Comparison of ENCODE assay signal across 15 cellular contexts in genomic region chr5:69432412-69433206, GRCh38. TPM values are rescaled to one million over a fixed set of nuclear protein-coding genes. Genes with fewer than 3 reads are reported as not detected.
DNase-seq lines count a peak whose midpoint lies in the region; ATAC-seq, FAIRE-seq and TF ChIP-seq lines count a peak whose summit lies in the region.
"Had no signal": no experiment of that assay in that cellular context is flagged by ENCODE, and none has a peak within 500 bp of the region (broad histone marks: within the 10 kb centered on the region; RNA-seq: fewer than 3 reads in every experiment).

No MANE protein-coding gene starts in this region.

- ATAC-seq in GM19397 (IDR thresholded peaks at IDR 0.05; ENCODE audit: unreplicated experiment) (peak; percentile 53), HG02852 (IDR thresholded peaks at IDR 0.05; ENCODE audit: unreplicated experiment) (peak; percentile 70)
- ATAC-seq: SK-N-SH treated with all-trans-retinoic acid at 6 μM for 48 hours had no signal

- H3K4me1 Mint-ChIP-seq in endothelial cell (ENCODE audit: unreplicated experiment) = peaks cover 5% of the 10 kb centered on the region
- H3K4me1 Mint-ChIP-seq: activated CD4-positive, alpha-beta T cell treated with anti-CD3 and anti-CD28 coated beads, Interleukin-2, amount 10 ng/mL, durations not matched to agents 7 days and 5 days; CD4-positive, CD25-positive, alpha-beta regulatory T cell had no signal

- no peak for FAIRE-seq in H54 (lab: Jason Lieb, UNC)

- no peak overlapping the region for H3K27ac Mint-ChIP-seq in endothelial cell (ENCODE audit: unreplicated experiment)
- H3K27ac Mint-ChIP-seq: activated CD4-positive, alpha-beta T cell treated with anti-CD3 and anti-CD28 coated beads, Interleukin-2, amount 10 ng/mL, durations not matched to agents 7 days and 5 days; CD4-positive, CD25-positive, alpha-beta regulatory T cell had no signal

- no peak for TF ChIP-seq POLR2A in H54 (IDR thresholded peaks at IDR 0.05; ENCODE audit: low read depth, low read length)

- DNase-seq in GM13976 (ENCODE audit: low spot score) = peak; percentile 53
- DNase-seq in RPMI7951 (ENCODE audit: low read depth) = peak; percentile 23
- DNase-seq in T1000 (lab: John Stamatoyannopoulos, UW) = no peak
- DNase-seq in SHP77 (lab: John Stamatoyannopoulos, UW) = no peak
- DNase-seq in endothelial cell (ENCODE audit: low spot score) = no peak
- DNase-seq in H54 (ENCODE audit: insufficient read length, low spot score) = no peak
- DNase-seq: activated CD4-positive, alpha-beta T cell treated with anti-CD3 and anti-CD28 coated beads, Interleukin-2, amount 10 ng/mL, durations not matched to agents 7 days and 5 days; activated naive CD4-positive, alpha-beta T cell treated with anti-CD3 and anti-CD28 coated beads, Interleukin-2, amount 50 U/mL, for 16 hours; CD4-positive, CD25-positive, alpha-beta regulatory T cell; HCEC 1CT; NCI-H1092 treated with DMSO at 0.1 percent for 48 hours; NCI-H524 treated with DMSO at 0.1 percent for 48 hours had no signal

- H3K36me3 Mint-ChIP-seq in endothelial cell (ENCODE audit: low read depth, unreplicated experiment) = peaks cover 6% of the 10 kb centered on the region

- in situ Hi-C loops in GM13976 (cut with MboI; ENCODE audit: low sequenced_read_pairs, unreplicated experiment) = no loop called here

- no peaks in the 10 kb centered on the region for H3K9me3 Mint-ChIP-seq in endothelial cell (ENCODE audit: unreplicated experiment)
- H3K9me3 Mint-ChIP-seq: activated CD4-positive, alpha-beta T cell treated with anti-CD3 and anti-CD28 coated beads, Interleukin-2, amount 10 ng/mL, durations not matched to agents 7 days and 5 days; CD4-positive, CD25-positive, alpha-beta regulatory T cell had no signal

- no peak overlapping the region for H3K4me3 Mint-ChIP-seq in endothelial cell (ENCODE audit: unreplicated experiment)
- H3K4me3 Mint-ChIP-seq: activated CD4-positive, alpha-beta T cell treated with anti-CD3 and anti-CD28 coated beads, Interleukin-2, amount 10 ng/mL, durations not matched to agents 7 days and 5 days; CD4-positive, CD25-positive, alpha-beta regulatory T cell had no signal

- no peak for TF ChIP-seq CTCF in GM13976 (IDR thresholded peaks at IDR 0.05; ENCODE audit: borderline replicate concordance, control extremely low read depth, extremely low read depth, insufficient read depth, missing control alignments)
- no peak for TF ChIP-seq CTCF in endothelial cell (IDR thresholded peaks at IDR 0.05; ENCODE audit: unreplicated experiment)

- H3K27me3 Mint-ChIP-seq in endothelial cell (ENCODE audit: unreplicated experiment) = no peaks in the 10 kb centered on the region
- H3K27me3 Mint-ChIP-seq: activated CD4-positive, alpha-beta T cell treated with anti-CD3 and anti-CD28 coated beads, Interleukin-2, amount 10 ng/mL, durations not matched to agents 7 days and 5 days; CD4-positive, CD25-positive, alpha-beta regulatory T cell had no signal

RNA-seq across cellular contexts. Expression of gene MARVELD2, which starts 17.7 kb away (rescaled TPM):
- total RNA-seq in RPMI7951 (2014; rRNA removed; shearing (Covaris generic)) = 1.1 and 2.5 TPM in 2 replicates
- 6.5 TPM for total RNA-seq in endothelial cell (ENCODE audit: unreplicated experiment)

RNA-seq across cellular contexts. Expression of gene OCLN, which starts 60.0 kb away (rescaled TPM):
- 0.59 and 0.60 TPM in 2 replicates for total RNA-seq in RPMI7951 (2014; rRNA removed; shearing (Covaris generic))
- total RNA-seq in endothelial cell (ENCODE audit: unreplicated experiment) = 26.4 TPM

Comparison
In these comparisons a context has a peak if more than half of its experiments do, and no peak if none do; other contexts are left out.
1. DNase-seq: peak in GM13976 (single experiment) and RPMI7951 (single experiment); none in T1000 (single experiment), SHP77 (0 of 2), endothelial cell (single experiment) and H54 (single experiment).
2. RNA of gene OCLN, which starts 60.0 kb away (total RNA-seq): 26.4 TPM in endothelial cell (single experiment); 0.59 to 0.60 TPM in RPMI7951; every median in the first group is over 10 times any median in the second.